ENCODE assay signal across 16 cellular contexts in the genomic region with DNA sequence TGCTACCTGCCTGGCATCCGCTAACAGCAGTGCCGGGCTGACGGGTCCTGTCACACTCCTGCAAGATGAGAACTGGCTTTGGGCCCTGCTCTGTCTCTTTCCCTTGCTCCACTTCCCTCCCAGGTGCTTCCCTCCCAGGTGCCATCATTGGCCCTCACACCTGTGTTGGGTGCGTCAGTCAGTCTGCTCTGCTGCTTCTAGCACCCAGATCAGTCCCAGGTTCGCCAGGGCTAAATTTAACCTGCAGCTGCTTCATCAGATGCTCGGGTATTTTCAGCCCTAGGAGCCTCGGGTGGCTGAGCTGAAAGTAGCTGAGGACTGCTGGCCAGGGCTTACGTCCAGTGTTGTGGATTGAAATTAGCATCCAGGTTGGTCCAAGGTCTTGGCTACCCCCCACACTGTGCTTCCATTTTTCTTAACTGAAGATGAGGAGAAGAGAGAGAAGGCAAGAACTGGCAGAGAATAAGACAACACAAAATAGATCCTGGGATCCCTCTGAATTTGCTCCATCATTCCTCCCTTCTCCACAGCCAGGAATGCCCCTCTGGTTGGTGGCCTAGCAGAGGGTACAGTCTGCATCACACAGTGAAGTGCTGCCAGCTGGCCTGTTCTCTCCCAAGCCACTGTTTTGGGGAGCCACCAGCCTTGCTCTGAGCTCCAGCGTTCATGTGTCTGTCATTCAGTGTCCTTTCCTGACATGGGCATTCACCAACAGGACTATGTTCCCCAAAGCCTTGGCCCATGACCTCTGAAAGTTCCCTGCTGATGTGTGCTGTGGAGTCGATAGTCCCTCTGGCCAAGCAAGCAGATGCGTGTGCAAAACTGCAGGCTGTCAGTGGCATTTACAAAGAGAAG.
A peak's percentile ranks its signal among the peaks of the same experiment; 100 is the strongest.
DNase-seq lines count a peak whose midpoint lies in the region; ATAC-seq, FAIRE-seq and TF ChIP-seq lines count a peak whose summit lies in the region.
"Had no signal": no experiment of that assay in that cellular context is flagged by ENCODE, and none has a peak within 500 bp of the region (broad histone marks: within the 10 kb centered on the region; RNA-seq: fewer than 3 reads in every experiment).

No MANE protein-coding gene starts in this region.

- POLR2A ChIA-PET in IMR-90 (lab: Charles Lee; ENCODE audit: unreplicated experiment): interaction anchor here (0.6 kb wide), 1 partner anchor 557 kb away, joined by 3 read pairs; no protein-coding TSS in a partner anchor

- H3K9ac ChIP-seq in IMR-90 (ENCODE audit: low read depth, low read length): no peak overlapping the region
- H3K9ac ChIP-seq in astrocyte (ENCODE audit: low read length): no peak overlapping the region

- WGBS in IMR-90 (ENCODE audit: extremely low coverage in 2 of 2, insufficient read length in 1 of 2), 2 experiments: 74% methylated on average over 7 of the region's 11 CpGs; no CpG with 5 or more reads in 1 of the 2 experiments
- 62% methylated on average over 11 of the region's 11 CpGs for WGBS in right cardiac atrium

- H2BK20ac ChIP-seq in IMR-90 (ENCODE audit: low read depth, low read length): peak overlapping the region; percentile 8

- H3K27me3 Mint-ChIP-seq in astrocyte (ENCODE audit: low read depth, unreplicated experiment): peaks cover 17% of the 10 kb centered on the region

- H2BK120ac ChIP-seq in IMR-90 (ENCODE audit: low read depth, low read length): peak overlapping the region; percentile 24; the same call in 1 of the 2 replicates

- TF ChIP-seq POLR2A in IMR-90 (IDR thresholded peaks at IDR 0.05; ENCODE audit: low read depth, low read length) (no peak), gastrocnemius medialis (IDR thresholded peaks at IDR 0.05) (no peak)

- peak overlapping the region; percentile 21; the same call in 1 of the 3 replicates for H2BK15ac ChIP-seq in IMR-90 (ENCODE audit: low read depth, low read length)

- H2AK5ac ChIP-seq in IMR-90 (ENCODE audit: low read depth, low read length): peak overlapping the region; percentile 62; the same call in 1 of the 2 replicates

- H3K9me1 ChIP-seq in IMR-90 (ENCODE audit: insufficient read depth, low read length): no peaks in the 10 kb centered on the region

- H3K23ac ChIP-seq in IMR-90 (ENCODE audit: low read depth, low read length): no peak overlapping the region

- peak overlapping the region; percentile 9; the same call in 1 of the 2 replicates for H4K91ac ChIP-seq in IMR-90 (ENCODE audit: insufficient read depth, low read depth, low read length)

- H3K14ac ChIP-seq in IMR-90 (replicated peaks; ENCODE audit: low read depth, low read length): peak overlapping the region; percentile 17

- no peak overlapping the region for H3K4me2 ChIP-seq in IMR-90 (ENCODE audit: low read depth, low read length)
- no peak overlapping the region for H3K4me2 ChIP-seq in astrocyte (ENCODE audit: low read length)

- H3K36me3 ChIP-seq in IMR-90 (ENCODE audit: control insufficient read depth, insufficient read depth, low read length): no peaks in the 10 kb centered on the region
- no peaks in the 10 kb centered on the region for H3K36me3 ChIP-seq in astrocyte (ENCODE audit: insufficient read depth, low read length)
- no peaks in the 10 kb centered on the region for H3K36me3 ChIP-seq in gastrocnemius medialis
- H3K36me3 ChIP-seq in left lung: no peaks in the 10 kb centered on the region
- no peaks in the 10 kb centered on the region for H3K36me3 ChIP-seq in H7 (replicated peaks; ENCODE audit: control insufficient read depth, insufficient read depth, low read length)
- H3K36me3 ChIP-seq: ovary had no signal

- H3K27ac ChIP-seq in IMR-90 (ENCODE audit: insufficient read depth, low read length) (no peak overlapping the region), astrocyte (ENCODE audit: low read depth, low read length) (no peak overlapping the region), right cardiac atrium (ENCODE audit: low read length) (peak overlapping the region; percentile 14), gastrocnemius medialis (peak overlapping the region; percentile 69 to 73 (median 71)), left lung (no peak overlapping the region)
- H3K27ac ChIP-seq: ovary had no signal

- no peak overlapping the region for H3K4me3 Mint-ChIP-seq in astrocyte (ENCODE audit: unreplicated experiment)
- H3K4me3 Mint-ChIP-seq: HFFc6, T-cell had no signal

- H3K4me1 ChIP-seq in IMR-90 (ENCODE audit: control insufficient read depth, insufficient read depth, low read length) (peaks cover 5% of the 10 kb centered on the region; the same call in 1 of the 2 replicates), astrocyte (ENCODE audit: insufficient read depth, low read length) (peaks cover 2% of the 10 kb centered on the region), right cardiac atrium (ENCODE audit: control insufficient read depth, insufficient read depth, low read length) (no peaks in the 10 kb centered on the region), gastrocnemius medialis (peaks cover 18% of the 10 kb centered on the region in 2 donors), left lung (peaks cover 11 to 16% of the 10 kb centered on the region in 2 donors)

- dilution Hi-C loops in IMR-90 (cut with HindIII; ENCODE audit: low sequenced_read_pairs, unreplicated experiment): no loop called here

- H2BK5ac ChIP-seq in IMR-90 (ENCODE audit: low read depth, low read length, poor library complexity, severe bottlenecking): no peak overlapping the region

- TF ChIP-seq CTCF in IMR-90 (conservative IDR thresholded peaks at IDR 0.05; ENCODE audit: low read depth, low read length) (no peak), astrocyte (IDR thresholded peaks at IDR 0.05; ENCODE audit: insufficient read depth, low read depth, low read length) (no peak), gastrocnemius medialis (IDR thresholded peaks at IDR 0.05 in 4 of 5, conservative IDR thresholded peaks at IDR 0.05 in 1 of 5) (no peak), left lung (IDR thresholded peaks at IDR 0.05) (no peak)

- H2AK9ac ChIP-seq in IMR-90 (replicated peaks; ENCODE audit: low read depth, low read length, poor library complexity): peak overlapping the region; percentile 68

- H3K27ac Mint-ChIP-seq in astrocyte (ENCODE audit: unreplicated experiment): no peak overlapping the region
- H3K27ac Mint-ChIP-seq: HFFc6, T-cell had no signal

- no peak for ATAC-seq in IMR-90 (ENCODE audit: low read depth)
- peak in 1 of 2 donors; percentile 30 for ATAC-seq in right cardiac atrium
- peak; percentile 88 for ATAC-seq in gastrocnemius medialis
- no peak for ATAC-seq in left lung
- ATAC-seq: T-cell had no signal

- CTCF ChIA-PET in IMR-90 (lab: Yijun Ruan, JAX): interaction anchor here (1.0 to 2.8 kb wide), 10 partner anchors 10 to 566 kb away, joined by 3 to 34 read pairs (median 8); no protein-coding TSS in a partner anchor

- H3K4ac ChIP-seq in IMR-90 (ENCODE audit: low read depth, low read length): peak overlapping the region; percentile 58

- no peak overlapping the region for H3K4me3 ChIP-seq in IMR-90 (ENCODE audit: insufficient read depth, low read depth, low read length)
- no peak overlapping the region for H3K4me3 ChIP-seq in astrocyte (ENCODE audit: insufficient read depth, low read depth, low read length)
- H3K4me3 ChIP-seq in right cardiac atrium (ENCODE audit: low read length): no peak overlapping the region
- H3K4me3 ChIP-seq in gastrocnemius medialis: no peak overlapping the region
- no peak overlapping the region for H3K4me3 ChIP-seq in left lung
- H3K4me3 ChIP-seq in H7 (ENCODE audit: insufficient read depth, low read depth, low read length): no peak overlapping the region
- H3K4me3 ChIP-seq: coronary artery, ovary had no signal

- H3K79me2 ChIP-seq in astrocyte (ENCODE audit: insufficient read depth, low read length): no peaks in the 10 kb centered on the region

- no peak overlapping the region; the same call in 1 of the 2 replicates for H4K5ac ChIP-seq in IMR-90 (ENCODE audit: low read depth, low read length)

- H3K56ac ChIP-seq in IMR-90 (ENCODE audit: extremely low read depth, insufficient read depth, low read length): no peak overlapping the region

- H3K4me1 Mint-ChIP-seq in astrocyte (ENCODE audit: low read depth, unreplicated experiment): no peaks in the 10 kb centered on the region

- no peak overlapping the region; the same call in 1 of the 2 replicates for H3K18ac ChIP-seq in IMR-90 (ENCODE audit: low read depth, low read length)

- H3K27me3 ChIP-seq in IMR-90 (ENCODE audit: control insufficient read depth, insufficient read depth, low read length) (peaks cover 1% of the 10 kb centered on the region; the same call in 1 of the 2 replicates), astrocyte (ENCODE audit: insufficient read depth, low read length) (peaks cover 4% of the 10 kb centered on the region), right cardiac atrium (ENCODE audit: control insufficient read depth, insufficient read depth) (no peaks in the 10 kb centered on the region), gastrocnemius medialis (no peaks in the 10 kb centered on the region), left lung (peaks cover 0 to 7% of the 10 kb centered on the region in 2 donors), H7 (ENCODE audit: control insufficient read depth, insufficient read depth, low read length) (no peaks in the 10 kb centered on the region)
- H3K27me3 ChIP-seq: ovary had no signal

- H3K9me3 ChIP-seq in IMR-90 (ENCODE audit: control insufficient read depth, insufficient read depth, low read length) (no peaks in the 10 kb centered on the region), astrocyte (ENCODE audit: insufficient read depth, low read depth, low read length) (no peaks in the 10 kb centered on the region), right cardiac atrium (ENCODE audit: control insufficient read depth, low read length) (no peaks in the 10 kb centered on the region), gastrocnemius medialis (no peaks in the 10 kb centered on the region), left lung (no peaks in the 10 kb centered on the region)
- H3K9me3 ChIP-seq: ovary had no signal

- DNase-seq in IMR-90: no peak
- no peak for DNase-seq in astrocyte (ENCODE audit: low read depth)
- DNase-seq in right cardiac atrium: no peak
- peak; percentile 73 to 81 for DNase-seq in gastrocnemius medialis
- DNase-seq in left lung: no peak
- no peak for DNase-seq in COLO829 (ENCODE audit: low spot score)
- no peak for DNase-seq in H7
- no peak for DNase-seq in activated naive CD4-positive, alpha-beta T cell (lab: John Stamatoyannopoulos, UW)
- DNase-seq: activated CD4-positive, alpha-beta T cell treated with anti-CD3 and anti-CD28 coated beads, Interleukin-2, amount 50 U/mL, for 1 hour; activated naive CD4-positive, alpha-beta T cell treated with Interleukin-2 at 50 U/mL for 16 hours; AML-193; ovary; stimulated activated CD8-positive, alpha-beta memory T cell treated with anti-CD3 and anti-CD28 coated beads, Interleukin-4, amount 100 ng/mL, for 48 hours; T-cell had no signal

- no TSS peak for BruUV-seq in IMR-90 (replicated peaks; lab: Mats Ljungman, UMichigan)

- peak overlapping the region in 1 of 2 experiments; percentile 24; a peak in 1 of 4 replicates for H4K8ac ChIP-seq in IMR-90 (ENCODE audit: low read depth in 2 of 2, low read length in 2 of 2)

- no peak for FAIRE-seq in astrocyte (lab: Jason Lieb, UNC)

- H3K36me3 Mint-ChIP-seq in astrocyte (ENCODE audit: low read depth, unreplicated experiment): no peaks in the 10 kb centered on the region
- H3K36me3 Mint-ChIP-seq: T-cell had no signal

- H2AFZ ChIP-seq in IMR-90 (replicated peaks; ENCODE audit: low read length, poor library complexity) (peak overlapping the region; percentile 81), astrocyte (ENCODE audit: low read depth, low read length) (peak overlapping the region; percentile 5)

- no peaks in the 10 kb centered on the region for H3K79me1 ChIP-seq in IMR-90 (ENCODE audit: low read depth in 1 of 2, low read length in 2 of 2)

- TF ChIP-seq RAD21 in IMR-90 (IDR thresholded peaks at IDR 0.05; ENCODE audit: low read length): no peak

- H4K20me1 ChIP-seq in IMR-90 (ENCODE audit: insufficient read depth, low read length) (no peaks in the 10 kb centered on the region), astrocyte (ENCODE audit: insufficient read depth, low read length) (no peaks in the 10 kb centered on the region)

- no peaks in the 10 kb centered on the region for H3K9me3 Mint-ChIP-seq in astrocyte (ENCODE audit: unreplicated experiment)
- H3K9me3 Mint-ChIP-seq: HFFc6, T-cell had no signal

- in situ Hi-C loops in IMR-90 (cut with MboI; ENCODE audit: low sequenced_read_pairs) (loop anchor here (5.0 to 10.0 kb wide), 4 partner anchors 284 to 967 kb away; no protein-coding TSS in a partner anchor), gastrocnemius medialis (cut with MboI; ENCODE audit: low sequenced_read_pairs in 4 of 4) (loop anchor here (5.0 to 25.0 kb wide), 5 partner anchors 107 to 484 kb away; partner anchors contain the start of genes NAMPT (in 3 of the 4) and CCDC71L (in 1 of the 4))

- intact Hi-C loops in IMR-90 (cut with micrococcal nuclease): loop anchor here (1.0 to 10.0 kb wide), 5 partner anchors 107 to 974 kb away; partner anchors contain the start of genes NAMPT and PRKAR2B
- intact Hi-C loops in right cardiac atrium (cut with DNase I): loop anchor here (2.0 to 10.0 kb wide), 5 partner anchors 109 to 559 kb away; no protein-coding TSS in a partner anchor
- intact Hi-C loops in gastrocnemius medialis (cut with DNase I; ENCODE audit: low total_unique reads): loop anchor here (1.0 to 5.0 kb wide), 6 partner anchors 39 to 974 kb away; partner anchors contain the start of gene CCDC71L
- intact Hi-C loops in left lung (cut with DNase I): loop anchor here (2.0 to 10.0 kb wide), 3 partner anchors 283 to 559 kb away; no protein-coding TSS in a partner anchor

Comparison
In these comparisons a context has a peak if more than half of its experiments do, and no peak if none do; other contexts are left out.
1. ATAC-seq: peak in gastrocnemius medialis (2 of 2); none in IMR-90 (single experiment) and left lung (single experiment).
2. DNase-seq: peak in gastrocnemius medialis (2 of 2); none in IMR-90 (single experiment), astrocyte (single experiment), right cardiac atrium (0 of 3), left lung (0 of 2), COLO829 (single experiment), H7 (single experiment) and activated naive CD4-positive, alpha-beta T cell (0 of 4).
3. H3K27ac ChIP-seq: peak in right cardiac atrium (single experiment) and gastrocnemius medialis (4 of 4); none in IMR-90 (single experiment), astrocyte (single experiment) and left lung (0 of 2).